In genomic region chr9:71774917-71775316, GRCh38 we compare ENCODE assay signal across 17 cellular contexts. TPM values are rescaled to one million over a fixed set of nuclear protein-coding genes. Genes with fewer than 3 reads are reported as not detected.
DNase-seq lines count a peak whose midpoint lies in the region; ATAC-seq and TF ChIP-seq lines count a peak whose summit lies in the region.
"Had no signal": no experiment of that assay in that cellular context is flagged by ENCODE, and none has a peak within 500 bp of the region (broad histone marks: within the 10 kb centered on the region; RNA-seq: fewer than 3 reads in every experiment).

No MANE protein-coding gene starts in this region.

- H3K27me3 Mint-ChIP-seq in CD8-positive, alpha-beta memory T cell = no peaks in the 10 kb centered on the region
- H3K27me3 Mint-ChIP-seq in activated naive CD8-positive, alpha-beta T cell treated with anti-CD3 and anti-CD28 coated beads for 36 hours = no peaks in the 10 kb centered on the region
- H3K27me3 Mint-ChIP-seq: activated CD4-positive, alpha-beta T cell treated with anti-CD3 and anti-CD28 coated beads, Interleukin-2, amount 10 ng/mL, durations not matched to agents 24 days and 14 days; central memory CD8-positive, alpha-beta T cell had no signal

- H3K27ac Mint-ChIP-seq in CD8-positive, alpha-beta memory T cell = peak overlapping the region in 5 of 8 donors; percentile 15 to 69 (median 40)
- peak overlapping the region; percentile 7 for H3K27ac Mint-ChIP-seq in activated naive CD8-positive, alpha-beta T cell treated with anti-CD3 and anti-CD28 coated beads for 36 hours
- H3K27ac Mint-ChIP-seq: activated CD4-positive, alpha-beta T cell treated with anti-CD3 and anti-CD28 coated beads, Interleukin-2, amount 10 ng/mL, durations not matched to agents 24 days and 14 days; activated naive CD4-positive, alpha-beta T cell treated with anti-CD3 and anti-CD28 coated beads for 36 hours had no signal

- peaks cover 5% of the 10 kb centered on the region for H3K4me1 ChIP-seq in CD8-positive, alpha-beta memory T cell (ENCODE audit: insufficient read depth, low read length)
- H3K4me1 ChIP-seq in upper lobe of left lung = peaks cover under 1 to 3% (median 1%) of the 10 kb centered on the region in 4 donors
- H3K4me1 ChIP-seq: parathyroid adenoma had no signal

- H3K4me3 ChIP-seq in CD8-positive, alpha-beta memory T cell (ENCODE audit: low read length) = no peak overlapping the region
- H3K4me3 ChIP-seq in upper lobe of left lung = no peak overlapping the region

- H3K36me3 Mint-ChIP-seq in CD8-positive, alpha-beta memory T cell = no peaks in the 10 kb centered on the region
- H3K36me3 Mint-ChIP-seq in activated naive CD8-positive, alpha-beta T cell treated with anti-CD3 and anti-CD28 coated beads for 36 hours = no peaks in the 10 kb centered on the region

- CTCF ChIA-PET in CD8-positive, alpha-beta memory T cell (lab: Charles Lee) = interaction anchor here (1.0 to 1.1 kb wide), 2 partner anchors 17 to 44 kb away, joined by 3 to 4 read pairs; no protein-coding TSS in a partner anchor

- H3K27me3 ChIP-seq in CD8-positive, alpha-beta memory T cell (ENCODE audit: insufficient read depth, low read length, poor library complexity, severe bottlenecking) = no peaks in the 10 kb centered on the region
- no peaks in the 10 kb centered on the region for H3K27me3 ChIP-seq in upper lobe of left lung

- no peaks in the 10 kb centered on the region for H3K9me3 ChIP-seq in CD8-positive, alpha-beta memory T cell (ENCODE audit: low read length)
- H3K9me3 ChIP-seq in upper lobe of left lung = no peaks in the 10 kb centered on the region

- no peak for TF ChIP-seq POLR2A in upper lobe of left lung (IDR thresholded peaks at IDR 0.05)

- TF ChIP-seq EP300 in upper lobe of left lung (IDR thresholded peaks at IDR 0.05) = no peak

- TF ChIP-seq CTCF in upper lobe of left lung (IDR thresholded peaks at IDR 0.05) = no peak

- POLR2A ChIA-PET in CD8-positive, alpha-beta memory T cell (lab: Charles Lee) = no interaction called here

- no peaks in the 10 kb centered on the region for H3K36me3 ChIP-seq in CD8-positive, alpha-beta memory T cell (ENCODE audit: insufficient read depth, low read length)
- H3K36me3 ChIP-seq in upper lobe of left lung = no peaks in the 10 kb centered on the region

- no peaks in the 10 kb centered on the region for H3K9me3 Mint-ChIP-seq in CD8-positive, alpha-beta memory T cell
- no peaks in the 10 kb centered on the region for H3K9me3 Mint-ChIP-seq in activated naive CD8-positive, alpha-beta T cell treated with anti-CD3 and anti-CD28 coated beads for 36 hours
- H3K9me3 Mint-ChIP-seq: activated CD4-positive, alpha-beta T cell treated with anti-CD3 and anti-CD28 coated beads, Interleukin-2, amount 10 ng/mL, durations not matched to agents 24 days and 14 days; activated naive CD4-positive, alpha-beta T cell treated with anti-CD3 and anti-CD28 coated beads for 36 hours; central memory CD8-positive, alpha-beta T cell had no signal

- peaks cover 8 to 37% (median 15%) of the 10 kb centered on the region in 3 donors for H3K4me1 Mint-ChIP-seq in CD8-positive, alpha-beta memory T cell
- peaks cover 26% of the 10 kb centered on the region for H3K4me1 Mint-ChIP-seq in activated naive CD8-positive, alpha-beta T cell treated with anti-CD3 and anti-CD28 coated beads for 36 hours

- 57 to 62% methylated on average over 3 of the region's 3 CpGs for WGBS in upper lobe of left lung, 2 donors

- H3K27ac ChIP-seq in CD8-positive, alpha-beta memory T cell (ENCODE audit: low read depth, low read length) = no peak overlapping the region
- H3K27ac ChIP-seq in upper lobe of left lung = no peak overlapping the region
- H3K27ac ChIP-seq: parathyroid adenoma had no signal

- peak overlapping the region in 2 of 7 donors; percentile 27 to 35 for H3K4me3 Mint-ChIP-seq in CD8-positive, alpha-beta memory T cell
- no peak overlapping the region for H3K4me3 Mint-ChIP-seq in activated naive CD8-positive, alpha-beta T cell treated with anti-CD3 and anti-CD28 coated beads for 36 hours
- H3K4me3 Mint-ChIP-seq: activated CD4-positive, alpha-beta T cell treated with anti-CD3 and anti-CD28 coated beads, Interleukin-2, amount 10 ng/mL, durations not matched to agents 24 days and 14 days; activated naive CD4-positive, alpha-beta T cell treated with anti-CD3 and anti-CD28 coated beads for 36 hours; central memory CD8-positive, alpha-beta T cell had no signal

- DNase-seq in CD8-positive, alpha-beta memory T cell = no peak
- DNase-seq in activated naive CD8-positive, alpha-beta T cell treated with anti-CD3 and anti-CD28 coated beads for 36 hours = no peak
- DNase-seq in upper lobe of left lung = no peak
- DNase-seq in DMS79 treated with DMSO at 0.1 percent for 48 hours (lab: John Stamatoyannopoulos, UW) = no peak
- no peak for DNase-seq in DMS53 (lab: John Stamatoyannopoulos, UW)
- DNase-seq in stimulated activated CD4-positive, alpha-beta T cell treated with anti-CD3 and anti-CD28 coated beads, Interleukin-2, amount 100 ng/mL, for 48 hours = no peak
- DNase-seq: activated CD4-positive, alpha-beta T cell treated with anti-CD3 and anti-CD28 coated beads, Interleukin-2, amount 10 ng/mL, durations not matched to agents 24 days and 14 days; activated naive CD4-positive, alpha-beta T cell treated with anti-CD3 and anti-CD28 coated beads for 36 hours; GF-D8; hippocampal formation; mammary epithelial cell; NCI-H1417 treated with DMSO at 0.1 percent for 48 hours had no signal

- ATAC-seq in GM19452 (IDR thresholded peaks at IDR 0.05; ENCODE audit: unreplicated experiment) (peak; percentile 86), HG03066 (IDR thresholded peaks at IDR 0.05; ENCODE audit: low read depth, unreplicated experiment) (peak; percentile 71), upper lobe of left lung (ENCODE audit: low FRiP score in 2 of 2) (no peak)
- ATAC-seq: HepG2 had no signal

RNA-seq across cellular contexts. Expression of gene CEMIP2, which starts 6.6 kb away (rescaled TPM):
- total RNA-seq in CD8-positive, alpha-beta memory T cell = 10 to 100 TPM; 74.1 to 75.5 TPM
- 8.8 TPM for polyA plus RNA-seq in CD8-positive, alpha-beta memory T cell
- 10 to 100 TPM; 69.0 to 71.2 TPM for total RNA-seq in activated naive CD8-positive, alpha-beta T cell treated with anti-CD3 and anti-CD28 coated beads for 36 hours
- 100 to 1,000 TPM; 113 to 277 (median 161) TPM for total RNA-seq in upper lobe of left lung

Comparison
In these comparisons a context has a peak if more than half of its experiments do, and no peak if none do; other contexts are left out.
1. ATAC-seq: peak in GM19452 (single experiment) and HG03066 (single experiment); none in upper lobe of left lung (0 of 2).